In the genomic region with DNA sequence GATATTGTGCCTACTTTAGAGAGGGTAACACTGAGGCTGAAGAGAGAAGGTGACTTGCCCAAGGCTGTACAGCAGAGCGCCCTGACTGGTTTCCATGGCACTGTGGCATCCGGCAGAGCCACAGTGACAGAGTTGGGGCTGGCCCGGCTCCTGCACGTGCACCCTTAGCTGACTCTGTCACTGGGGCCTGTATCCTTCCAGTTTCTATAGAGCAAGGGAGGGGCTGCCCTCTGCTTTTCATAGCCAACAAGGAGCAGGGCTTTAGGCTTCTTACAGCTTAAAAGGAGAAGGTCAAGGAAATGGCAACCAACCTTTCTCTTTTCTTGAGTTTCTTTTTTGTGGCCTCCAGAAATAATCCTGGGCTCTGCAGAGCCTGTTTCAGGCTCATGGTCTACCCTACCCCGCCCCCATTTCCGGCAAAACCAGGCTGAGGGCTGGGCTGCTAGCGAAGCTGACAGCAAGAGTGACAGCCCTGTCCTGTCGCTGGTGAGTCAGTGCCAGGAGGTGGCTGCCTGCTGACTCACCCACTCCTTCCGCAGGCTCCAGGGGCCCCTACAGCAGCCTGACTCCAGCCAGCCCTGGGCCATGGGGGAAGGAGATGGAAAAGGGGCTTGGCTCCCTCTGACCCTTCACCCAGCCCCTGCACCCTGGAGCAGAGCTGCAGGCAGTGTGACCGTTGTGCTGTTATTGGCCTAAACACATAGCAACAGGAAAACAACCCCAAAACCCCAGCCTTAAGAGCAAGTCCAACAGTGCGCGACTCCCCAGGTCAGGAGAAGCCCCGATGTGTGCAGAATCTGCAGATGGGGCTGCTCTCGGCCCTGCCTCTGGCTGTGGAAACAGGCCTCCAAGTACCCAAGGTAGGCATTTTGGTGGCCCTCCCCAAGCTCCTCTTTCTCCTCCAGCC, we compare ENCODE assay signal across 1 cellular context.
TF ChIP-seq lines count a peak whose summit lies in the region.

No MANE protein-coding gene starts in this region.

TF ChIP-seq in GM12878, 131 proteins besides CTCF, POLR2A, EP300 and RAD21 (continued from another document and continues in another):
- no peak for TF ChIP-seq E4F1 (IDR thresholded peaks at IDR 0.05; ENCODE audit: borderline replicate concordance, partially characterized antibody)
- peak; percentile 98 for TF ChIP-seq PKNOX1 (IDR thresholded peaks at IDR 0.05)
- no peak for TF ChIP-seq TARDBP (IDR thresholded peaks at IDR 0.05; ENCODE audit: borderline replicate concordance)
- peak; percentile 50 for TF ChIP-seq BCL3 (IDR thresholded peaks at IDR 0.05; ENCODE audit: borderline replicate concordance, insufficient read depth, low read depth, low read length, poor library complexity, severe bottlenecking)
- TF ChIP-seq, protein P1, sequence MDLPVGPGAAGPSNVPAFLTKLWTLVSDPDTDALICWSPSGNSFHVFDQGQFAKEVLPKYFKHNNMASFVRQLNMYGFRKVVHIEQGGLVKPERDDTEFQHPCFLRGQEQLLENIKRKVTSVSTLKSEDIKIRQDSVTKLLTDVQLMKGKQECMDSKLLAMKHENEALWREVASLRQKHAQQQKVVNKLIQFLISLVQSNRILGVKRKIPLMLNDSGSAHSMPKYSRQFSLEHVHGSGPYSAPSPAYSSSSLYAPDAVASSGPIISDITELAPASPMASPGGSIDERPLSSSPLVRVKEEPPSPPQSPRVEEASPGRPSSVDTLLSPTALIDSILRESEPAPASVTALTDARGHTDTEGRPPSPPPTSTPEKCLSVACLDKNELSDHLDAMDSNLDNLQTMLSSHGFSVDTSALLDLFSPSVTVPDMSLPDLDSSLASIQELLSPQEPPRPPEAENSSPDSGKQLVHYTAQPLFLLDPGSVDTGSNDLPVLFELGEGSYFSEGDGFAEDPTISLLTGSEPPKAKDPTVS (IDR thresholded peaks at IDR 0.05; ENCODE audit: low read depth, low read length) = no peak
- peak; percentile 87 for TF ChIP-seq EED (IDR thresholded peaks at IDR 0.05; ENCODE audit: low read depth)
- peak; percentile 61; the same call in 1 of the 2 replicates for TF ChIP-seq POLR2AphosphoS5 (IDR thresholded peaks at IDR 0.05; ENCODE audit: low read length)
- peak; percentile 99 for TF ChIP-seq SMARCA5 (IDR thresholded peaks at IDR 0.05)
- TF ChIP-seq WRNIP1 (IDR thresholded peaks at IDR 0.05; ENCODE audit: borderline replicate concordance, low read depth, low read length) = no peak
- no peak for TF ChIP-seq MTA3 (IDR thresholded peaks at IDR 0.05; ENCODE audit: borderline replicate concordance, low read length)
- TF ChIP-seq ZBTB33 (IDR thresholded peaks at IDR 0.05) = no peak
- TF ChIP-seq IRF4 (IDR thresholded peaks at IDR 0.05; ENCODE audit: low read depth, low read length) = peak; percentile 59
- TF ChIP-seq ESRRA (IDR thresholded peaks at IDR 0.05; ENCODE audit: low read length) = peak; percentile 79; the same call in 1 of the 2 replicates
- peak; percentile 33 for TF ChIP-seq RELA (IDR thresholded peaks at IDR 0.05; ENCODE audit: borderline replicate concordance, partially characterized antibody)
- peak; percentile 91 for TF ChIP-seq MXI1 (IDR thresholded peaks at IDR 0.05; ENCODE audit: low read depth, low read length)
- no peak for TF ChIP-seq ZBTB4 (CRISPR knock-in tag; IDR thresholded peaks at IDR 0.05)
- TF ChIP-seq PBX3 (IDR thresholded peaks at IDR 0.05; ENCODE audit: insufficient replicate concordance, low read depth, low read length) = peak; percentile 94
- TF ChIP-seq MLLT1 (IDR thresholded peaks at IDR 0.05) = peak; percentile 10; the same call in 1 of the 2 replicates
- TF ChIP-seq JUND (IDR thresholded peaks at IDR 0.05; ENCODE audit: low read depth, low read length) = peak; percentile 63
- TF ChIP-seq, protein P2, sequence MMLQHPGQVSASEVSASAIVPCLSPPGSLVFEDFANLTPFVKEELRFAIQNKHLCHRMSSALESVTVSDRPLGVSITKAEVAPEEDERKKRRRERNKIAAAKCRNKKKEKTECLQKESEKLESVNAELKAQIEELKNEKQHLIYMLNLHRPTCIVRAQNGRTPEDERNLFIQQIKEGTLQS (IDR thresholded peaks at IDR 0.05; ENCODE audit: borderline replicate concordance, extremely low read depth, low read depth, low read length) = no peak
- peak; percentile 70 for TF ChIP-seq MYC (IDR thresholded peaks at IDR 0.05; ENCODE audit: insufficient read depth, insufficient read length, insufficient replicate concordance, low read length, severe bottlenecking)
- TF ChIP-seq, protein P3, sequence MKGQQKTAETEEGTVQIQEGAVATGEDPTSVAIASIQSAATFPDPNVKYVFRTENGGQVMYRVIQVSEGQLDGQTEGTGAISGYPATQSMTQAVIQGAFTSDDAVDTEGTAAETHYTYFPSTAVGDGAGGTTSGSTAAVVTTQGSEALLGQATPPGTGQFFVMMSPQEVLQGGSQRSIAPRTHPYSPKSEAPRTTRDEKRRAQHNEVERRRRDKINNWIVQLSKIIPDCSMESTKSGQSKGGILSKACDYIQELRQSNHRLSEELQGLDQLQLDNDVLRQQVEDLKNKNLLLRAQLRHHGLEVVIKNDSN (IDR thresholded peaks at IDR 0.05; ENCODE audit: borderline replicate concordance, extremely low read length, insufficient read depth, low read depth, low read length) = peak; percentile 28
- 0 out of 2 replicates have a peak, but pooled peaks have one; percentile 67 for TF ChIP-seq PAX8 (IDR thresholded peaks at IDR 0.05)
- TF ChIP-seq ZNF622 (IDR thresholded peaks at IDR 0.05) = no peak
- peak; percentile 8; the same call in 1 of the 2 replicates for TF ChIP-seq POLR2AphosphoS2 (IDR thresholded peaks at IDR 0.05; ENCODE audit: low read depth, low read length)
- TF ChIP-seq CHD1 (IDR thresholded peaks at IDR 0.05; ENCODE audit: low read depth, low read length) = no peak
- TF ChIP-seq NKRF (conservative IDR thresholded peaks at IDR 0.05) = no peak; the same call in none of the 2 replicates
- peak; percentile 51; the same call in 1 of the 2 replicates for TF ChIP-seq TBL1XR1 (IDR thresholded peaks at IDR 0.05; ENCODE audit: low read depth, low read length)
- TF ChIP-seq ZNF217 (IDR thresholded peaks at IDR 0.05) = peak; percentile 85
- peak; percentile 74; the same call in 1 of the 2 replicates for TF ChIP-seq ATF7 (IDR thresholded peaks at IDR 0.05; ENCODE audit: low read depth)
- TF ChIP-seq DPF2 (IDR thresholded peaks at IDR 0.05) = peak; percentile 96
- 0 out of 2 replicates have a peak, but pooled peaks have one; percentile 13 for TF ChIP-seq CREM (IDR thresholded peaks at IDR 0.05; ENCODE audit: low read depth)
- no peak for TF ChIP-seq ZZZ3 (IDR thresholded peaks at IDR 0.05; ENCODE audit: control insufficient read depth, insufficient read length, low read depth)
- peak; percentile 77; the same call in 1 of the 2 replicates for TF ChIP-seq PAX5 (IDR thresholded peaks at IDR 0.05; ENCODE audit: borderline replicate concordance, low read depth, low read length)
- TF ChIP-seq CBFB (IDR thresholded peaks at IDR 0.05; ENCODE audit: low read depth) = peak; percentile 11; the same call in 1 of the 2 replicates
